ENCODE assay signal across 1 cellular context in the genomic region with DNA sequence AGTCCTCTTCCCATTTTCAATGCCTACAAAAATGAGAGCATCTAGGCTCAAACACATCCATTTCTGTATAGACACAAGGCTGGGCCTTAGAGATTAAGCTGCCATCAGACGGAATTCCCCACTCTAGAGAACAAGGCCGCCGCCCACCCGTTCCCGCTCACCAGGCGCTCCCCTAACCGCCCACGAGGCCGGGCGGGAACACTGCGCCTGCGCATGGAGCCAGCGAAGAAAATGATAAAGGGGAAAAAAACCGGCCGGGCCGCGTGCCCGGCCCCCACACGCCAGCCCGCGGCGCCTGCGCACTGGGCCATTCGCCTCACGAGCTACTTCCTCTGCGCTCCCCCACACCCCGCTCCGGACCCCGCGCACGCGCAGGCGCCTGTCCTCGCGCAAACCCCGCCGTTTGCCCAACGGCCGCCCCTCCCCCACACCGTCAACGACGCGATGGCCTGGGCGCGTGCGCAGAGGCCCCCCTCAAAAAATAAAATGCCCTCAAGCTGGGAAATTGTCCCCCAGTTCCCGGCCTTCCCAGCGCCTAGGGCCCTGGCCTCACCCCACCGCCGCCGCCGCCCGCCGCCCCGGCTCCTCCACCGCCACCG.
TF ChIP-seq lines count a peak whose summit lies in the region.

No MANE protein-coding gene starts in this region.

TF ChIP-seq in WTC11, 78 proteins besides CTCF, POLR2A, EP300 and RAD21 (continued from another document):
- TF ChIP-seq, protein P1, sequence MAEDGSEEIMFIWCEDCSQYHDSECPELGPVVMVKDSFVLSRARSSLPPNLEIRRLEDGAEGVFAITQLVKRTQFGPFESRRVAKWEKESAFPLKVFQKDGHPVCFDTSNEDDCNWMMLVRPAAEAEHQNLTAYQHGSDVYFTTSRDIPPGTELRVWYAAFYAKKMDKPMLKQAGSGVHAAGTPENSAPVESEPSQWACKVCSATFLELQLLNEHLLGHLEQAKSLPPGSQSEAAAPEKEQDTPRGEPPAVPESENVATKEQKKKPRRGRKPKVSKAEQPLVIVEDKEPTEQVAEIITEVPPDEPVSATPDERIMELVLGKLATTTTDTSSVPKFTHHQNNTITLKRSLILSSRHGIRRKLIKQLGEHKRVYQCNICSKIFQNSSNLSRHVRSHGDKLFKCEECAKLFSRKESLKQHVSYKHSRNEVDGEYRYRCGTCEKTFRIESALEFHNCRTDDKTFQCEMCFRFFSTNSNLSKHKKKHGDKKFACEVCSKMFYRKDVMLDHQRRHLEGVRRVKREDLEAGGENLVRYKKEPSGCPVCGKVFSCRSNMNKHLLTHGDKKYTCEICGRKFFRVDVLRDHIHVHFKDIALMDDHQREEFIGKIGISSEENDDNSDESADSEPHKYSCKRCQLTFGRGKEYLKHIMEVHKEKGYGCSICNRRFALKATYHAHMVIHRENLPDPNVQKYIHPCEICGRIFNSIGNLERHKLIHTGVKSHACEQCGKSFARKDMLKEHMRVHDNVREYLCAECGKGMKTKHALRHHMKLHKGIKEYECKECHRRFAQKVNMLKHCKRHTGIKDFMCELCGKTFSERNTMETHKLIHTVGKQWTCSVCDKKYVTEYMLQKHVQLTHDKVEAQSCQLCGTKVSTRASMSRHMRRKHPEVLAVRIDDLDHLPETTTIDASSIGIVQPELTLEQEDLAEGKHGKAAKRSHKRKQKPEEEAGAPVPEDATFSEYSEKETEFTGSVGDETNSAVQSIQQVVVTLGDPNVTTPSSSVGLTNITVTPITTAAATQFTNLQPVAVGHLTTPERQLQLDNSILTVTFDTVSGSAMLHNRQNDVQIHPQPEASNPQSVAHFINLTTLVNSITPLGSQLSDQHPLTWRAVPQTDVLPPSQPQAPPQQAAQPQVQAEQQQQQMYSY (CRISPR knock-in tag; IDR thresholded peaks at IDR 0.05): no peak
